In genomic region chr3:148158210-148158609, GRCh38 we compare ENCODE assay signal across 13 cellular contexts.
DNase-seq lines count a peak whose midpoint lies in the region; ATAC-seq, FAIRE-seq and TF ChIP-seq lines count a peak whose summit lies in the region.
"Had no signal": no experiment of that assay in that cellular context is flagged by ENCODE, and none has a peak within 500 bp of the region (broad histone marks: within the 10 kb centered on the region; RNA-seq: fewer than 3 reads in every experiment).

No MANE protein-coding gene starts in this region.

- TF ChIP-seq RAD21 in A549 (conservative IDR thresholded peaks at IDR 0.05 in 1 of 2, IDR thresholded peaks at IDR 0.05 in 1 of 2): no peak

- no peaks in the 10 kb centered on the region for H3K27me3 ChIP-seq in astrocyte (ENCODE audit: insufficient read depth, low read length)
- H3K27me3 ChIP-seq: neutrophil, upper lobe of right lung had no signal

- H3K4me1 ChIP-seq in A549 (no peaks in the 10 kb centered on the region), astrocyte (ENCODE audit: insufficient read depth, low read length) (peaks cover 4% of the 10 kb centered on the region)
- H3K4me1 ChIP-seq: upper lobe of right lung had no signal

- no peaks in the 10 kb centered on the region for H3K9me3 ChIP-seq in A549
- H3K9me3 ChIP-seq in astrocyte (ENCODE audit: insufficient read depth, low read depth, low read length): no peaks in the 10 kb centered on the region
- H3K9me3 ChIP-seq: neutrophil, upper lobe of right lung had no signal

- no peaks in the 10 kb centered on the region for H3K36me3 Mint-ChIP-seq in astrocyte (ENCODE audit: low read depth, unreplicated experiment)
- no peaks in the 10 kb centered on the region for H3K36me3 Mint-ChIP-seq in activated T-helper 17 cell treated with anti-CD3 and anti-CD28 coated beads, Interleukin-2, amount 50 U/mL, for 72 hours (ENCODE audit: low read depth)

- DNase-seq in A549 (ENCODE audit: low read depth in 1 of 2, low spot score in 1 of 2) (peak in 1 of 2 experiments; percentile 26), HS-5 (ENCODE audit: low read depth) (peak; percentile 63), astrocyte (ENCODE audit: low read depth) (peak; percentile 73), hippocampal formation (lab: John Stamatoyannopoulos, UW) (peak; percentile 9 to 16), amniotic stem cell (lab: John Stamatoyannopoulos, UW) (no peak), NCI-H510A treated with DMSO at 0.1 percent for 48 hours (lab: John Stamatoyannopoulos, UW) (no peak), GM13977 (ENCODE audit: low spot score) (no peak)
- DNase-seq: cortex of kidney, NCI-H1092 treated with DMSO at 0.1 percent for 48 hours, upper lobe of right lung had no signal

- no peak for TF ChIP-seq EP300 in A549 (IDR thresholded peaks at IDR 0.05)

- no peak for FAIRE-seq in A549 (lab: Jason Lieb, UNC)
- no peak for FAIRE-seq in astrocyte (lab: Jason Lieb, UNC)

- H3K36me3 ChIP-seq in astrocyte (ENCODE audit: insufficient read depth, low read length): no peaks in the 10 kb centered on the region
- H3K36me3 ChIP-seq: neutrophil, upper lobe of right lung had no signal

- POLR2A ChIA-PET in A549 (lab: Yijun Ruan, JAX): no interaction called here

- CTCF ChIA-PET in A549 (lab: Yijun Ruan, JAX): no interaction called here

- peak overlapping the region; percentile 9 for H2AFZ ChIP-seq in astrocyte (ENCODE audit: low read depth, low read length)

- no peaks in the 10 kb centered on the region for H3K27me3 Mint-ChIP-seq in astrocyte (ENCODE audit: low read depth, unreplicated experiment)
- no peaks in the 10 kb centered on the region for H3K27me3 Mint-ChIP-seq in activated T-helper 17 cell treated with anti-CD3 and anti-CD28 coated beads, Interleukin-2, amount 50 U/mL, for 72 hours
- H3K27me3 Mint-ChIP-seq: B cell had no signal

- in situ Hi-C loops in GM13977 (cut with MboI; ENCODE audit: low pct_unique_long_range_greater_than_20kb, low sequenced_read_pairs, unreplicated experiment): no loop called here

- H3K4me2 ChIP-seq in A549 (0 out of 3 replicates have a peak overlapping the region, but pooled peaks have one; percentile 19), astrocyte (ENCODE audit: low read length) (no peak overlapping the region)

- H4K20me1 ChIP-seq in astrocyte (ENCODE audit: insufficient read depth, low read length): no peaks in the 10 kb centered on the region

- peaks cover 4% of the 10 kb centered on the region for H3K9me3 Mint-ChIP-seq in astrocyte (ENCODE audit: unreplicated experiment)
- no peaks in the 10 kb centered on the region for H3K9me3 Mint-ChIP-seq in activated T-helper 17 cell treated with anti-CD3 and anti-CD28 coated beads, Interleukin-2, amount 50 U/mL, for 72 hours

- TF ChIP-seq POLR2A in A549 (IDR thresholded peaks at IDR 0.05; ENCODE audit: low read length): no peak

- H3K9ac ChIP-seq in astrocyte (ENCODE audit: low read length): no peak overlapping the region

- 33% methylated on average over 3 of the region's 3 CpGs for WGBS in A549 (ENCODE audit: missing lambda C conversion rate)

- no peak overlapping the region for H3K27ac Mint-ChIP-seq in astrocyte (ENCODE audit: unreplicated experiment)
- no peak overlapping the region for H3K27ac Mint-ChIP-seq in activated T-helper 17 cell treated with anti-CD3 and anti-CD28 coated beads, Interleukin-2, amount 50 U/mL, for 72 hours
- H3K27ac Mint-ChIP-seq: B cell had no signal

- ATAC-seq in A549: peak; percentile 50 to 58; a peak in 1 of 6 replicates
- no peak for ATAC-seq in activated T-helper 17 cell treated with anti-CD3 and anti-CD28 coated beads, Interleukin-2, amount 50 U/mL, for 72 hours (replicated peaks)
- ATAC-seq: upper lobe of right lung had no signal

- no peaks in the 10 kb centered on the region for H3K79me2 ChIP-seq in astrocyte (ENCODE audit: insufficient read depth, low read length)

- TF ChIP-seq CTCF in A549 (IDR thresholded peaks at IDR 0.05): no peak
- no peak for TF ChIP-seq CTCF in astrocyte (IDR thresholded peaks at IDR 0.05; ENCODE audit: insufficient read depth, low read depth, low read length)
- no peak for TF ChIP-seq CTCF in GM13977 (IDR thresholded peaks at IDR 0.05; ENCODE audit: extremely low read depth, insufficient read depth, missing control alignments)

- H3K27ac ChIP-seq in A549 (no peak overlapping the region), astrocyte (ENCODE audit: low read depth, low read length) (no peak overlapping the region)
- H3K27ac ChIP-seq: neutrophil, upper lobe of right lung had no signal

- H3K4me1 Mint-ChIP-seq in astrocyte (ENCODE audit: low read depth, unreplicated experiment): peaks cover 5% of the 10 kb centered on the region
- H3K4me1 Mint-ChIP-seq in activated T-helper 17 cell treated with anti-CD3 and anti-CD28 coated beads, Interleukin-2, amount 50 U/mL, for 72 hours: no peaks in the 10 kb centered on the region
- H3K4me1 Mint-ChIP-seq: B cell had no signal

- no peak overlapping the region for H3K4me3 ChIP-seq in A549
- H3K4me3 ChIP-seq in astrocyte (ENCODE audit: insufficient read depth, low read depth, low read length): no peak overlapping the region
- H3K4me3 ChIP-seq: upper lobe of right lung had no signal

- H3K4me3 Mint-ChIP-seq in astrocyte (ENCODE audit: unreplicated experiment): no peak overlapping the region
- no peak overlapping the region for H3K4me3 Mint-ChIP-seq in activated T-helper 17 cell treated with anti-CD3 and anti-CD28 coated beads, Interleukin-2, amount 50 U/mL, for 72 hours
- H3K4me3 Mint-ChIP-seq: B cell had no signal

TF ChIP-seq in A549, 52 proteins besides CTCF, POLR2A, EP300 and RAD21:
- TF ChIP-seq MAX (IDR thresholded peaks at IDR 0.05) (no peak), FOSL2 (IDR thresholded peaks at IDR 0.05) (0 out of 2 replicates have a peak, but pooled peaks have one; percentile 16), FOSL2 (CRISPR knock-in tag; IDR thresholded peaks at IDR 0.05) (peak; percentile 44), TFCP2L1 (CRISPR knock-in tag; IDR thresholded peaks at IDR 0.05) (no peak), E2F6 (IDR thresholded peaks at IDR 0.05; ENCODE audit: borderline replicate concordance, low read depth) (no peak), MAZ (IDR thresholded peaks at IDR 0.05; ENCODE audit: borderline replicate concordance, low read depth, low read length) (no peak), CBX2 (IDR thresholded peaks at IDR 0.05; ENCODE audit: borderline replicate concordance, low read depth) (no peak), BHLHE40 (IDR thresholded peaks at IDR 0.05; ENCODE audit: low read depth, low read length) (no peak)

Comparison
In these comparisons a context has a peak if more than half of its experiments do, and no peak if none do; other contexts are left out.
1. DNase-seq: peak in HS-5 (single experiment), astrocyte (single experiment) and hippocampal formation (2 of 2); none in amniotic stem cell (single experiment), NCI-H510A treated with DMSO at 0.1 percent for 48 hours (single experiment) and GM13977 (single experiment).